ENCODE assay signal across 8 cellular contexts in the genomic region with DNA sequence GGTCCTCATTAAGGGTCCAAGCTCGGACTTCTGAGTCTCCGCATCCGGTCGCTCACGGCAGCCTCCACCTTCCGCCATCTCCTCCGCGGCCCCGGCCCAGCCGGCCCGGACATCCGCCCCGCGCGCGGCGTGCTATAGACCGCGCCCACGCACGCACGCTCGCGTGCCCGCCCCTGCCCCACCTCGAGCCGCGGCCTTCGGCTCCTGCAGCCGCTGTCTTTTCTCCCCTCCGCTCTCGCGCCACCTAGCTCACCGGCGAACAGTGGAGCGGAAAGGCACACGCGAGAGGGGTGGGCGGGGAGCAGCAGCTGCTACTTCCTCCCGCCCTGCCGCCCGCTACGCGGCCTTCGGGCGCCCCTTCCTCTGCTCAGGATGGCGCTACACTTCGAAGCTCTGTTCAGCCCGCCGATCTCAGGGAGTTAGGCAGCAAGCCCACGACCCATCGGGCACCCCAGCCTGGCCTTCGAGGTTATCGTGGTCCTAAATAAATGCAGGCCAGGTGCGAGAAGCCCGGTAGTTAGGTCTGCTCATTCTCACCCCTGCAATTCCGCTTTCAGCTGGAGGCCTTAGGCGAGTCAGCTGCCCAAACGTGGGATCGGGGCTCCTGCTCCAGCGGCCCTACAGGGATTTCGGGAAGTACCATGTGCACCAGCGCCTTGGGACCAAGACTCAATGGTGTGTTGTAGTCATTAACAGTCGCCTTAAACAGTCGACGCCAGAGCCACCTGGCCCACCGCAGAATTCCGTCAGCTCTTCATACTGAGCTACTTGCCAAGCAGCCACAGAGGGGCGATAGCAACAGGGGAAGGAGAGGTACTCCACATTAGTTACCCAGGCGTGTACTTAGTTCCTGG. TPM values are rescaled to one million over a fixed set of nuclear protein-coding genes. Genes with fewer than 3 reads are reported as not detected.
DNase-seq lines count a peak whose midpoint lies in the region; ATAC-seq and TF ChIP-seq lines count a peak whose summit lies in the region.

A gene with protein sequence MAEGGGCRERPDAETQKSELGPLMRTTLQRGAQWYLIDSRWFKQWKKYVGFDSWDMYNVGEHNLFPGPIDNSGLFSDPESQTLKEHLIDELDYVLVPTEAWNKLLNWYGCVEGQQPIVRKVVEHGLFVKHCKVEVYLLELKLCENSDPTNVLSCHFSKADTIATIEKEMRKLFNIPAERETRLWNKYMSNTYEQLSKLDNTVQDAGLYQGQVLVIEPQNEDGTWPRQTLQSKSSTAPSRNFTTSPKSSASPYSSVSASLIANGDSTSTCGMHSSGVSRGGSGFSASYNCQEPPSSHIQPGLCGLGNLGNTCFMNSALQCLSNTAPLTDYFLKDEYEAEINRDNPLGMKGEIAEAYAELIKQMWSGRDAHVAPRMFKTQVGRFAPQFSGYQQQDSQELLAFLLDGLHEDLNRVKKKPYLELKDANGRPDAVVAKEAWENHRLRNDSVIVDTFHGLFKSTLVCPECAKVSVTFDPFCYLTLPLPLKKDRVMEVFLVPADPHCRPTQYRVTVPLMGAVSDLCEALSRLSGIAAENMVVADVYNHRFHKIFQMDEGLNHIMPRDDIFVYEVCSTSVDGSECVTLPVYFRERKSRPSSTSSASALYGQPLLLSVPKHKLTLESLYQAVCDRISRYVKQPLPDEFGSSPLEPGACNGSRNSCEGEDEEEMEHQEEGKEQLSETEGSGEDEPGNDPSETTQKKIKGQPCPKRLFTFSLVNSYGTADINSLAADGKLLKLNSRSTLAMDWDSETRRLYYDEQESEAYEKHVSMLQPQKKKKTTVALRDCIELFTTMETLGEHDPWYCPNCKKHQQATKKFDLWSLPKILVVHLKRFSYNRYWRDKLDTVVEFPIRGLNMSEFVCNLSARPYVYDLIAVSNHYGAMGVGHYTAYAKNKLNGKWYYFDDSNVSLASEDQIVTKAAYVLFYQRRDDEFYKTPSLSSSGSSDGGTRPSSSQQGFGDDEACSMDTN (minus strand): TSS at position 107 of the 854 bp plus-strand sequence. CDS start 29 bp downstream, at position 78.

- H3K27ac ChIP-seq in thoracic aorta = peak within 1 kb of the TSS; percentile 91

- peaks cover 18 to 22% of the 10 kb centered on the region in 2 donors for H3K36me3 Mint-ChIP-seq in activated naive CD4-positive, alpha-beta T cell treated with anti-CD3 and anti-CD28 coated beads, Interleukin-2, amount 50 U/mL, for 72 hours
- no peaks in the 10 kb centered on the region for H3K36me3 Mint-ChIP-seq in glutamatergic neuron (ENCODE audit: unreplicated experiment)
- peaks cover 8% of the 10 kb centered on the region for H3K36me3 Mint-ChIP-seq in osteocyte (ENCODE audit: unreplicated experiment)

- peak; percentile 87 for ATAC-seq in HG02642 (IDR thresholded peaks at IDR 0.05; ENCODE audit: poor library complexity, unreplicated experiment)
- ATAC-seq in activated naive CD4-positive, alpha-beta T cell treated with anti-CD3 and anti-CD28 coated beads, Interleukin-2, amount 50 U/mL, for 72 hours = peak; percentile 91 to 92
- peak; percentile 70 for ATAC-seq in thoracic aorta (ENCODE audit: insufficient number of reproducible peaks, low FRiP score, low read depth)

- peaks cover 2% of the 10 kb centered on the region for H3K27me3 Mint-ChIP-seq in glutamatergic neuron (ENCODE audit: unreplicated experiment)
- no peaks in the 10 kb centered on the region for H3K27me3 Mint-ChIP-seq in osteocyte (ENCODE audit: unreplicated experiment)

- H3K27me3 ChIP-seq in thoracic aorta (replicated peaks; ENCODE audit: insufficient read depth) = no peaks in the 10 kb centered on the region

- H3K27ac Mint-ChIP-seq in activated naive CD4-positive, alpha-beta T cell treated with anti-CD3 and anti-CD28 coated beads, Interleukin-2, amount 50 U/mL, for 72 hours = peak within 1 kb of the TSS; percentile 95 to 98
- H3K27ac Mint-ChIP-seq in glutamatergic neuron (ENCODE audit: unreplicated experiment) = peak within 1 kb of the TSS; percentile 94
- H3K27ac Mint-ChIP-seq in osteocyte (ENCODE audit: unreplicated experiment) = peak within 1 kb of the TSS; percentile 97

- no peaks in the 10 kb centered on the region for H3K9me3 ChIP-seq in thoracic aorta

- H3K4me3 Mint-ChIP-seq in glutamatergic neuron (ENCODE audit: unreplicated experiment) (peak within 1 kb of the TSS; percentile 86), osteocyte (ENCODE audit: unreplicated experiment) (peak within 1 kb of the TSS; percentile 98)

- H3K9me3 Mint-ChIP-seq in activated naive CD4-positive, alpha-beta T cell treated with anti-CD3 and anti-CD28 coated beads, Interleukin-2, amount 50 U/mL, for 72 hours = peaks cover 0 to 1% of the 10 kb centered on the region in 2 donors
- H3K9me3 Mint-ChIP-seq in glutamatergic neuron (ENCODE audit: unreplicated experiment) = peaks cover 4% of the 10 kb centered on the region
- no peaks in the 10 kb centered on the region for H3K9me3 Mint-ChIP-seq in osteocyte (ENCODE audit: unreplicated experiment)

- H3K4me1 Mint-ChIP-seq in glutamatergic neuron (ENCODE audit: low read depth, unreplicated experiment) = peaks cover 10% of the 10 kb centered on the region
- peaks cover 30% of the 10 kb centered on the region for H3K4me1 Mint-ChIP-seq in osteocyte (ENCODE audit: unreplicated experiment)

- peak; percentile 88 for DNase-seq in GM12864 (ENCODE audit: low read depth)
- DNase-seq in NCI-H1105 (lab: John Stamatoyannopoulos, UW) = peak; percentile 68
- peak; percentile 88 for DNase-seq in SKM-1 (lab: John Stamatoyannopoulos, UW; ENCODE audit: unreplicated experiment)
- peak; percentile 91 to 92 for DNase-seq in activated naive CD4-positive, alpha-beta T cell treated with anti-CD3 and anti-CD28 coated beads, Interleukin-2, amount 50 U/mL, for 72 hours (ENCODE audit: low spot score in 2 of 2)
- peak; percentile 82 for DNase-seq in glutamatergic neuron
- DNase-seq in osteocyte (ENCODE audit: extremely low spot score, unreplicated experiment) = peak; percentile 93
- peak; percentile 46 for DNase-seq in thoracic aorta (ENCODE audit: low spot score)

- peaks cover 16 to 27% of the 10 kb centered on the region in 2 donors for H3K4me1 ChIP-seq in thoracic aorta (ENCODE audit: control insufficient read depth in 1 of 2, low read depth in 2 of 2)

- TF ChIP-seq CTCF in GM12864 (IDR thresholded peaks at IDR 0.05; ENCODE audit: low read depth, low read length, missing control alignments) (peak; percentile 62), glutamatergic neuron (IDR thresholded peaks at IDR 0.05; ENCODE audit: partially characterized antibody, unreplicated experiment) (no peak), osteocyte (IDR thresholded peaks at IDR 0.05) (peak; percentile 64), thoracic aorta (IDR thresholded peaks at IDR 0.05) (no peak)

- peaks cover 3% of the 10 kb centered on the region for H3K36me3 ChIP-seq in thoracic aorta

- H3K4me3 ChIP-seq in GM12864 (ENCODE audit: low read depth, low read length) (peak within 1 kb of the TSS; percentile 75), thoracic aorta (peak within 1 kb of the TSS; percentile 96)

RNA-seq across cellular contexts. Expression of the gene that starts here (rescaled TPM):
- total RNA-seq in activated naive CD4-positive, alpha-beta T cell treated with anti-CD3 and anti-CD28 coated beads, Interleukin-2, amount 50 U/mL, for 72 hours = 10 to 100 TPM; 76.0 to 92.8 TPM
- total RNA-seq in glutamatergic neuron (ENCODE audit: unreplicated experiment) = 70.0 TPM
- 42.9 and 44.3 TPM in 2 replicates for total RNA-seq in osteocyte
- 10 to 100 TPM; 41.2 to 74.1 TPM for total RNA-seq in thoracic aorta

Comparison
In these comparisons a context has a peak if more than half of its experiments do, and no peak if none do; other contexts are left out.
1. Peak in every context shown above with its lines: DNase-seq, ATAC-seq, H3K4me3 ChIP-seq and H3K27ac ChIP-seq.
2. CTCF ChIP-seq: peak in GM12864 (single experiment) and osteocyte (single experiment); none in glutamatergic neuron (single experiment) and thoracic aorta (single experiment).